29 cellular contexts compared by ENCODE assay signal in the genomic region with DNA sequence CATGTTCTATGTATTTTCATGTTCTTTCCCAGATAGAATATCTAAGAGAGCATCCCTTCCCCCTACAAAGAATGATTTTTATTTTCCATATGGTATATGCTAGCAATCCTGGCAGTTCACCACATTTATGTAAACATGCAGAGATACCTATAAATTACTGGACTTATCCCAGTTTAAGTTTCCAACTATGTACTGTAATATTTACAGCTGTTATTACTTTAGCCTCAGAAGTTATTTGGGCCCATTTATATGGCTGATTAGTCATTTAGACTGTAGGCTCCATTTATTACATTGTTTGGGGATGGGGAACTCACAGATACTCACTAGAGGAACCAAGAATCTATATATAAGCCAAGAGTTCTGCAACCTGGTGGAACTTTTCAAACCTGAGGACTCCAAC.
"Had no signal": no experiment of that assay in that cellular context is flagged by ENCODE, and none has a peak within 500 bp of the region (broad histone marks: within the 10 kb centered on the region; RNA-seq: fewer than 3 reads in every experiment).

No MANE protein-coding gene starts in this region.

- DNase-seq: activated CD4-positive, alpha-beta memory T cell treated with anti-CD3 and anti-CD28 coated beads, Interleukin-2, amount 10 ng/mL, durations not matched to agents 7 days and 5 days; activated CD4-positive, alpha-beta T cell treated with anti-CD3 and anti-CD28 coated beads for 4 hours; activated CD4-positive, alpha-beta T cell treated with anti-CD3 and anti-CD28 coated beads, Interleukin-2, amount 10 ng/mL, durations not matched to agents 24 days and 14 days; activated CD4-positive, alpha-beta T cell treated with anti-CD3 and anti-CD28 coated beads, Interleukin-2, amount 50 U/mL, for 48 hours; activated CD4-positive, CD25-positive, alpha-beta regulatory T cell treated with anti-CD3 and anti-CD28 coated beads, Interleukin-2, amount 50 U/mL, for 72 hours; activated CD8-positive, alpha-beta memory T cell treated with anti-CD3 and anti-CD28 coated beads for 24 hours; activated CD8-positive, alpha-beta memory T cell treated with anti-CD3 and anti-CD28 coated beads, Interleukin-2, amount 10 ng/mL, durations not matched to agents 7 days and 5 days; activated CD8-positive, alpha-beta memory T cell treated with anti-CD3 and anti-CD28 coated beads, Interleukin-2, amount 50 U/mL, for 48 hours; activated CD8-positive, alpha-beta T cell treated with anti-CD3 and anti-CD28 coated beads, Interleukin-2, amount 10 ng/mL, durations not matched to agents 7 days and 5 days; activated effector memory CD4-positive, alpha-beta T cell treated with Interleukin-2 at 50 U/mL for 16 hours; activated gamma-delta T cell treated with Interleukin-2 at 50 U/mL for 16 hours; activated naive CD4-positive, alpha-beta T cell; activated naive CD4-positive, alpha-beta T cell treated with anti-CD3 and anti-CD28 coated beads for 36 hours; activated naive CD4-positive, alpha-beta T cell treated with anti-CD3 and anti-CD28 coated beads, Interleukin-2, amount 50 U/mL, for 16 hours; activated naive CD8-positive, alpha-beta T cell treated with anti-CD3 and anti-CD28 coated beads for 36 hours; activated T-cell treated with anti-CD3 and anti-CD28 coated beads, Interleukin-2, amount 50 U/mL, for 24 hours; activated T-cell treated with anti-CD3 and anti-CD28 coated beads, Interleukin-2, amount 50 U/mL, for 48 hours; adrenal gland; amniotic stem cell; aorta; body of pancreas; brain microvascular endothelial cell; central memory CD4-positive, alpha-beta T cell; T-helper 1 cell; T-helper 2 cell; T-helper 9 cell; WERI-Rb-1 had no signal

- ATAC-seq: activated CD8-positive, alpha-beta memory T cell treated with anti-CD3 and anti-CD28 coated beads, Interleukin-2, amount 10 ng/mL, durations not matched to agents 7 days and 5 days; activated CD8-positive, alpha-beta T cell treated with anti-CD3 and anti-CD28 coated beads, Interleukin-2, amount 10 ng/mL, durations not matched to agents 7 days and 5 days; activated naive CD4-positive, alpha-beta T cell treated with anti-CD3 and anti-CD28 coated beads, Interleukin-2, amount 50 U/mL, for 72 hours; body of pancreas had no signal

- H3K36me3 ChIP-seq: adrenal gland, brain microvascular endothelial cell, breast epithelium, WERI-Rb-1 had no signal

- H3K27me3 ChIP-seq: adrenal gland, body of pancreas, brain microvascular endothelial cell, breast epithelium had no signal

- H3K9me3 ChIP-seq: adrenal gland, body of pancreas, breast epithelium had no signal

- H3K4me3 ChIP-seq: adrenal gland, body of pancreas, breast epithelium had no signal

- H3K4me1 ChIP-seq: adrenal gland, body of pancreas, breast epithelium had no signal

- H3K27ac ChIP-seq: adrenal gland, body of pancreas, brain microvascular endothelial cell, breast epithelium, WERI-Rb-1 had no signal
